8 cellular contexts compared by ENCODE assay signal in the genomic region with DNA sequence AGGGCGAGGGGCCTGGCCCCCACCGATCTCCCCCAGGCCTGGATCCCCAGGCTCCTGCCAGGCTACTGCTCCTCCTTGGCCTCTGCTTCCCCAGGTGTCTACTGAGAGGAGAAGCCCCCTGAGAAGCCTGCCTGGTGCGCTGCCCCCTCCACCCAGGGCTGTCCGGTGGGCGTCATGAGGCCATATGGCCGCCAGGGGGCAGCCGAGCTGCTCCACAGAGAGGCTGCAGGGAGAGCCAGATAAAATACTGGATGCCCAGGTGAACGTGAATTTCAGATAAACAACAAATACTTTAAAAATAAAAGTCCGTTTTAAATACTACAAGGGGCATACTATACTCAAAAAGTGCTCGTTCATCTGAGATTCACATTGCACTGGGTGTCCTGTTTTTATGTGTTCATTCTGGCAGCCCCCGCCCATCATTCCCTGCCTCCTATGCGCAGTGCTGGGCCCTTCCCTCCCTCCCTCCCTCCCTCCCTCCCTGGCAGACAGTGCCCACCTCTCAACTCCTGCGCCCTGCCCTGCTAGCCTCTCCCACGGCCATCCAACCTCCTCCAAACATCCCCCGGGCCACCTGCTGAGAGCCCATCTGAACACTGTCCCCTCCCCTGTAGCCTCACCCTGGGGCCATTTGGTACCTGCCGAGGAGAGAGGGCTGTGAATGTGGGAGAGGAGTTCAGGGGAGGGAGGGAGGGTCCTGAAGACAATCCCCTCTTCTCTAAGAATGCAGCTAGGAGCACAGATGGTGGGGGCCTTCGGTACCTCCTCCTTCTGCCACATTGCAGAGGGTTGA. TPM values are rescaled to one million over a fixed set of nuclear protein-coding genes. Genes with fewer than 3 reads are reported as not detected.
DNase-seq lines count a peak whose midpoint lies in the region; ATAC-seq and TF ChIP-seq lines count a peak whose summit lies in the region.

No MANE protein-coding gene starts in this region.

- peak; percentile 68 for TF ChIP-seq CTCF in lung (IDR thresholded peaks at IDR 0.05; ENCODE audit: control extremely low read depth, extremely low read depth)

- H3K36me3 Mint-ChIP-seq in dendritic cell treated with granulocyte-macrophage colony-stimulating factor and Interleukin-4, amounts not matched to agents 40 ng/mL and 50 ng/mL, for 4 days (ENCODE audit: low read depth), result peaks cover 100% of the 10 kb centered on the region

- no peaks in the 10 kb centered on the region for H3K9me3 Mint-ChIP-seq in dendritic cell treated with granulocyte-macrophage colony-stimulating factor and Interleukin-4, amounts not matched to agents 40 ng/mL and 50 ng/mL, for 4 days

- no peak overlapping the region for H3K4me3 ChIP-seq in lung

- H3K27me3 Mint-ChIP-seq in dendritic cell treated with granulocyte-macrophage colony-stimulating factor and Interleukin-4, amounts not matched to agents 40 ng/mL and 50 ng/mL, for 4 days, result no peaks in the 10 kb centered on the region

- H3K27me3 ChIP-seq in lung (ENCODE audit: control insufficient read depth, insufficient read depth), result no peaks in the 10 kb centered on the region

- WGBS in lung, 2 donors, result 42 to 59% methylated on average over 17 of the region's 17 CpGs

- peaks cover 0 to 1% of the 10 kb centered on the region in 2 donors for H3K36me3 ChIP-seq in lung (ENCODE audit: control insufficient read depth in 2 of 2, insufficient read depth in 2 of 2, low read length in 2 of 2)

- H3K27ac Mint-ChIP-seq in dendritic cell treated with granulocyte-macrophage colony-stimulating factor and Interleukin-4, amounts not matched to agents 40 ng/mL and 50 ng/mL, for 4 days, result peak overlapping the region; percentile 4

- H3K4me3 Mint-ChIP-seq in dendritic cell treated with granulocyte-macrophage colony-stimulating factor and Interleukin-4, amounts not matched to agents 40 ng/mL and 50 ng/mL, for 4 days, result no peak overlapping the region

- H3K9me3 ChIP-seq in lung (ENCODE audit: control insufficient read depth in 2 of 2, insufficient read depth in 1 of 2, low read length in 1 of 2), result no peaks in the 10 kb centered on the region

- H3K4me1 ChIP-seq in lung (ENCODE audit: control insufficient read depth in 2 of 2, insufficient read depth in 2 of 2, low read length in 2 of 2), result no peaks in the 10 kb centered on the region

- H3K27ac ChIP-seq in lung (ENCODE audit: low read depth in 1 of 2, low read length in 1 of 2), result no peak overlapping the region

- intact Hi-C loops in dendritic cell treated with granulocyte-macrophage colony-stimulating factor and Interleukin-4, amounts not matched to agents 40 ng/mL and 50 ng/mL, for 4 days (cut with micrococcal nuclease), result loop anchor here (2.0 kb wide), 1 partner anchor 52 kb away; no protein-coding TSS in a partner anchor

- ATAC-seq in lung (ENCODE audit: insufficient read depth, low FRiP score), result no peak
- ATAC-seq in GM18517 (IDR thresholded peaks at IDR 0.05; ENCODE audit: unreplicated experiment), result no peak

- peaks cover 59% of the 10 kb centered on the region for H3K4me1 Mint-ChIP-seq in dendritic cell treated with granulocyte-macrophage colony-stimulating factor and Interleukin-4, amounts not matched to agents 40 ng/mL and 50 ng/mL, for 4 days (ENCODE audit: low read depth)

- DNase-seq in SKM-1 (lab: John Stamatoyannopoulos, UW; ENCODE audit: unreplicated experiment) (peak; percentile 22), SKM-1 treated with dmso at 0.1 percent for 144 hours (lab: John Stamatoyannopoulos, UW; ENCODE audit: unreplicated experiment) (no peak), NCI-H2171 (lab: John Stamatoyannopoulos, UW) (peak; percentile 40), lung (ENCODE audit: low spot score) (peak; percentile 65)
- peak; percentile 77 to 80 for DNase-seq in activated CD4-positive, alpha-beta T cell treated with anti-CD3 and anti-CD28 coated beads, Interleukin-2, amount 50 U/mL, for 48 hours
- DNase-seq in stimulated activated CD8-positive, alpha-beta memory T cell treated with anti-CD3 and anti-CD28 coated beads, Interleukin-15, amount 100 ng/mL, for 24 hours (ENCODE audit: low read depth), result peak; percentile 55

RNA-seq across cellular contexts. Expression of gene PSTPIP1, which starts 29.5 kb away (rescaled TPM):
- 10 to 100 TPM; 12.4 to 27.8 TPM for total RNA-seq in lung
- 10 to 100 TPM; 13.4 to 39.6 TPM for polyA plus RNA-seq in lung

RNA-seq across cellular contexts. Expression of gene TSPAN3, which starts 46.4 kb away (rescaled TPM):
- total RNA-seq in lung, result 100 to 1,000 TPM; 339 to 494 TPM
- 100 to 1,000 TPM; 428 to 472 TPM for polyA plus RNA-seq in lung
